In genomic region chr4:18645356-18645755, GRCh38 we compare ENCODE assay signal across 17 cellular contexts.
DNase-seq lines count a peak whose midpoint lies in the region; ATAC-seq and TF ChIP-seq lines count a peak whose summit lies in the region.
"Had no signal": no experiment of that assay in that cellular context is flagged by ENCODE, and none has a peak within 500 bp of the region (broad histone marks: within the 10 kb centered on the region; RNA-seq: fewer than 3 reads in every experiment).

No MANE protein-coding gene starts in this region.

- no peak overlapping the region for H3K4me3 Mint-ChIP-seq in Caco-2 (ENCODE audit: unreplicated experiment)
- H3K4me3 Mint-ChIP-seq: CD14-positive monocyte; CD4-positive, alpha-beta memory T cell; IgD-negative memory B cell had no signal

- H3K4me2 ChIP-seq in mesendoderm (ENCODE audit: low read length) (no peak overlapping the region), parathyroid adenoma (ENCODE audit: low read length) (peak overlapping the region; percentile 36)
- H3K4me2 ChIP-seq: BLaER1 had no signal

- no peaks in the 10 kb centered on the region for H3K27me3 Mint-ChIP-seq in Caco-2 (ENCODE audit: insufficient read depth, unreplicated experiment)
- H3K27me3 Mint-ChIP-seq: IgD-negative memory B cell had no signal

- H2AFZ ChIP-seq in parathyroid adenoma = no peak overlapping the region

- no peak for TF ChIP-seq EP300 in Ishikawa (IDR thresholded peaks at IDR 0.05; ENCODE audit: borderline replicate concordance)

- H3K4me1 Mint-ChIP-seq in Caco-2 (ENCODE audit: low read depth, unreplicated experiment) = peaks cover 17% of the 10 kb centered on the region
- H3K4me1 Mint-ChIP-seq: CD14-positive monocyte; CD4-positive, alpha-beta memory T cell; IgD-negative memory B cell had no signal

- H2BK15ac ChIP-seq in mesendoderm (replicated peaks; ENCODE audit: low read depth) = no peak overlapping the region

- no peak overlapping the region for H3K56ac ChIP-seq in mesendoderm (ENCODE audit: low read length)

- no peak overlapping the region for H4K8ac ChIP-seq in mesendoderm (ENCODE audit: low read depth, low read length)

- H4K5ac ChIP-seq in mesendoderm (ENCODE audit: low read length) = no peak overlapping the region

- intact Hi-C loops in Caco-2 (cut with micrococcal nuclease; ENCODE audit: unreplicated experiment) (no loop called here), left ventricle myocardium inferior (cut with micrococcal nuclease) (no loop called here)

- 0 out of 2 replicates have a peak, but pooled peaks cover 4% of the 10 kb centered on the region for H3K9me3 ChIP-seq in Caco-2
- no peaks in the 10 kb centered on the region for H3K9me3 ChIP-seq in parathyroid adenoma (ENCODE audit: control insufficient read depth, low read length)
- H3K9me3 ChIP-seq in left ventricle myocardium inferior (replicated peaks) = peaks cover 29% of the 10 kb centered on the region
- H3K9me3 ChIP-seq: HAP-1 had no signal

- no peaks in the 10 kb centered on the region for H3K36me3 Mint-ChIP-seq in Caco-2 (ENCODE audit: insufficient read depth, unreplicated experiment)
- H3K36me3 Mint-ChIP-seq: CD14-positive monocyte; CD4-positive, alpha-beta memory T cell; IgD-negative memory B cell had no signal

- no peaks in the 10 kb centered on the region for H3K79me1 ChIP-seq in mesendoderm (ENCODE audit: low read length)

- peak; percentile 35 to 47 for DNase-seq in Caco-2
- DNase-seq in mesendoderm = peak; percentile 29
- no peak for DNase-seq in SK-N-DZ (ENCODE audit: low spot score)
- no peak for DNase-seq in left ventricle myocardium inferior
- DNase-seq: 8988T; Calu3; CD4-positive, alpha-beta memory T cell; DMS79 treated with DMSO at 0.1 percent for 48 hours had no signal

- H3K4ac ChIP-seq in mesendoderm (ENCODE audit: low read depth, low read length) = no peak overlapping the region

- no peak overlapping the region for H2BK120ac ChIP-seq in mesendoderm (ENCODE audit: low read depth, low read length)

- H3K4me3 ChIP-seq in Caco-2 (ENCODE audit: low read depth, low read length) (no peak overlapping the region), mesendoderm (ENCODE audit: low read length) (no peak overlapping the region), parathyroid adenoma (ENCODE audit: low read depth, low read length) (no peak overlapping the region), left ventricle myocardium inferior (no peak overlapping the region)
- H3K4me3 ChIP-seq: BLaER1, GM12878, HAP-1 had no signal

- H3K18ac ChIP-seq in mesendoderm (ENCODE audit: low read length) = no peak overlapping the region

- peaks cover 26% of the 10 kb centered on the region for H3K9me3 Mint-ChIP-seq in Caco-2 (ENCODE audit: unreplicated experiment)

- TF ChIP-seq CTCF in Caco-2 (IDR thresholded peaks at IDR 0.05; ENCODE audit: insufficient read depth in 1 of 2, low read depth in 1 of 2, low read length in 1 of 2, severe bottlenecking in 1 of 2, unreplicated experiment in 1 of 2) = no peak
- no peak for TF ChIP-seq CTCF in parathyroid adenoma (IDR thresholded peaks at IDR 0.05)
- no peak for TF ChIP-seq CTCF in left ventricle myocardium inferior (IDR thresholded peaks at IDR 0.05; ENCODE audit: borderline replicate concordance)

- POLR2A ChIA-PET in Caco-2 (lab: Charles Lee) = no interaction called here

- CTCF ChIA-PET in Caco-2 (lab: Charles Lee) = no interaction called here

- H2BK5ac ChIP-seq in mesendoderm (ENCODE audit: low read length) = no peak overlapping the region

- H3K27ac Mint-ChIP-seq in Caco-2 (ENCODE audit: unreplicated experiment) = peak overlapping the region; percentile 68
- H3K27ac Mint-ChIP-seq: CD14-positive monocyte; CD4-positive, alpha-beta memory T cell; IgD-negative memory B cell had no signal

- H3K27me3 ChIP-seq in Caco-2 (replicated peaks; ENCODE audit: control insufficient read depth, insufficient read depth, low read length) (no peaks in the 10 kb centered on the region), mesendoderm (ENCODE audit: insufficient read depth, low read length, poor library complexity) (no peaks in the 10 kb centered on the region), parathyroid adenoma (ENCODE audit: control insufficient read depth, insufficient read depth, low read length) (no peaks in the 10 kb centered on the region), left ventricle myocardium inferior (ENCODE audit: low read depth) (no peaks in the 10 kb centered on the region)
- H3K27me3 ChIP-seq: BLaER1 had no signal

- H3K27ac ChIP-seq in mesendoderm (ENCODE audit: low read depth, low read length) = no peak overlapping the region
- H3K27ac ChIP-seq in parathyroid adenoma = no peak overlapping the region
- H3K27ac ChIP-seq in left ventricle myocardium inferior (replicated peaks) = no peak overlapping the region
- H3K27ac ChIP-seq: BLaER1, HL-60 had no signal

- no CpG with 5 or more reads among the region's 2 CpGs for WGBS in mesendoderm (ENCODE audit: extremely low coverage, insufficient coverage, low lambda C conversion rate)

- H3K36me3 ChIP-seq in Caco-2 (ENCODE audit: control insufficient read depth, insufficient read depth, low read length) (no peaks in the 10 kb centered on the region), mesendoderm (ENCODE audit: control insufficient read depth, insufficient read depth, low read length) (no peaks in the 10 kb centered on the region), parathyroid adenoma (ENCODE audit: control insufficient read depth, insufficient read depth, low read length) (no peaks in the 10 kb centered on the region), left ventricle myocardium inferior (no peaks in the 10 kb centered on the region)
- H3K36me3 ChIP-seq: BLaER1, HAP-1 had no signal

- H3K4me1 ChIP-seq in Caco-2 (peaks cover 27% of the 10 kb centered on the region), mesendoderm (ENCODE audit: control insufficient read depth, low read depth, low read length) (no peaks in the 10 kb centered on the region), parathyroid adenoma (no peaks in the 10 kb centered on the region), left ventricle myocardium inferior (no peaks in the 10 kb centered on the region)
- H3K4me1 ChIP-seq: BLaER1, HAP-1 had no signal

- H3K9ac ChIP-seq in mesendoderm (ENCODE audit: low read length) (no peak overlapping the region), parathyroid adenoma (no peak overlapping the region)
- H3K9ac ChIP-seq: BLaER1 had no signal

- no peak for TF ChIP-seq RAD21 in Ishikawa (IDR thresholded peaks at IDR 0.05; ENCODE audit: low read depth)

- ATAC-seq in GM19463 (IDR thresholded peaks at IDR 0.05; ENCODE audit: unreplicated experiment) = no peak
- ATAC-seq: GM12878 had no signal

- H3K79me2 ChIP-seq in mesendoderm (ENCODE audit: control insufficient read depth, insufficient read depth, low read length) (no peaks in the 10 kb centered on the region), parathyroid adenoma (no peaks in the 10 kb centered on the region)

- no TSS peak for BruUV-seq in Caco-2 (replicated peaks; lab: Mats Ljungman, UMichigan)

- H2AK5ac ChIP-seq in mesendoderm (ENCODE audit: low read length) = no peak overlapping the region

- no peak overlapping the region for H3K23ac ChIP-seq in mesendoderm (ENCODE audit: low read length)

TF ChIP-seq in Ishikawa, 13 proteins besides CTCF, POLR2A, EP300 and RAD21:
- peak; percentile 46 for TF ChIP-seq TEAD4 (IDR thresholded peaks at IDR 0.05)
- TF ChIP-seq, protein P1, sequence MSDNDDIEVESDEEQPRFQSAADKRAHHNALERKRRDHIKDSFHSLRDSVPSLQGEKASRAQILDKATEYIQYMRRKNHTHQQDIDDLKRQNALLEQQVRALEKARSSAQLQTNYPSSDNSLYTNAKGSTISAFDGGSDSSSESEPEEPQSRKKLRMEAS (IDR thresholded peaks at IDR 0.05) = no peak
TF ChIP-seq in Ishikawa: peak in this region for 1.

Comparison
In these comparisons a context has a peak if more than half of its experiments do, and no peak if none do; other contexts are left out.
1. DNase-seq: peak in Caco-2 (2 of 2) and mesendoderm (single experiment); none in SK-N-DZ (single experiment) and left ventricle myocardium inferior (single experiment).